ENCODE assay signal across 8 cellular contexts in genomic region chr17:82351713-82352488, GRCh38. TPM values are rescaled to one million over a fixed set of nuclear protein-coding genes. Genes with fewer than 3 reads are reported as not detected.
A peak's percentile ranks its signal among the peaks of the same experiment; 100 is the strongest.
DNase-seq lines count a peak whose midpoint lies in the region; ATAC-seq lines count a peak whose summit lies in the region.

No MANE protein-coding gene starts in this region.

- peaks cover 15% of the 10 kb centered on the region for H3K27me3 ChIP-seq in adipocyte (replicated peaks; ENCODE audit: control insufficient read depth, insufficient read depth, low read length)

- H3K36me3 ChIP-seq in adipocyte (ENCODE audit: control insufficient read depth, insufficient read depth, low read length, severe bottlenecking), result no peaks in the 10 kb centered on the region

- H3K9ac ChIP-seq in adipocyte (ENCODE audit: low read length), result no peak overlapping the region

- no peaks in the 10 kb centered on the region for H3K9me3 ChIP-seq in adipocyte (ENCODE audit: control insufficient read depth, low read length)

- intact Hi-C loops in left cardiac atrium (cut with DNase I), result loop anchor here (2.0 to 10.0 kb wide), 4 partner anchors 63 to 423 kb away; no protein-coding TSS in a partner anchor

- H3K4me1 ChIP-seq in adipocyte (ENCODE audit: control insufficient read depth, insufficient read depth, low read length), result peaks cover 11% of the 10 kb centered on the region

- peak; percentile 90 for DNase-seq in Ammon's horn (ENCODE audit: low spot score)
- DNase-seq in NCI-H1105 (lab: John Stamatoyannopoulos, UW), result peak; percentile 78
- peak; percentile 68 for DNase-seq in T follicular helper cell (ENCODE audit: low read depth)
- DNase-seq in adipocyte (ENCODE audit: low read depth), result peak; percentile 96
- DNase-seq in left cardiac atrium, result peak; percentile 85
- peak; percentile 72 for DNase-seq in renal cortical epithelial cell (ENCODE audit: low read depth)

- ATAC-seq in GM19397 (IDR thresholded peaks at IDR 0.05; ENCODE audit: unreplicated experiment), result peak; percentile 55
- ATAC-seq in left cardiac atrium, result peak; percentile 80 to 81
- no peak for ATAC-seq in GM18867 (IDR thresholded peaks at IDR 0.05; ENCODE audit: unreplicated experiment)

- no peak overlapping the region for H3K4me3 ChIP-seq in adipocyte (ENCODE audit: low read length)

RNA-seq across cellular contexts. Expression of gene TEX19, which starts 7.1 kb away (rescaled TPM):
- total RNA-seq in left cardiac atrium (not detected), renal cortical epithelial cell (0.05 TPM in 1 of 2 replicates, not detected in the other)

RNA-seq across cellular contexts. Expression of gene SECTM1, which starts 18.3 kb away (rescaled TPM):
- total RNA-seq in left cardiac atrium (10 to 100 TPM in 1 of 2 donors, 1 to 10 TPM in 1; 6.6 to 12.6 TPM), renal cortical epithelial cell (2.4 and 7.8 TPM in 2 replicates)

RNA-seq across cellular contexts. Expression of gene UTS2R, which starts 19.7 kb away (rescaled TPM):
- total RNA-seq in left cardiac atrium, result 1 to 10 TPM in 1 of 2 donors, under 1 TPM in 1; 0.32 to 1.4 TPM
- 0.10 TPM in 1 of 2 replicates, not detected in the other for total RNA-seq in renal cortical epithelial cell

RNA-seq across cellular contexts. Expression of gene CD7, which starts 34.5 kb away (rescaled TPM):
- total RNA-seq in left cardiac atrium, result 1 to 10 TPM in 1 of 2 donors, under 1 TPM in 1; 0.60 to 1.8 TPM
- total RNA-seq in renal cortical epithelial cell, result not detected in 2 replicates
